In the genomic region with DNA sequence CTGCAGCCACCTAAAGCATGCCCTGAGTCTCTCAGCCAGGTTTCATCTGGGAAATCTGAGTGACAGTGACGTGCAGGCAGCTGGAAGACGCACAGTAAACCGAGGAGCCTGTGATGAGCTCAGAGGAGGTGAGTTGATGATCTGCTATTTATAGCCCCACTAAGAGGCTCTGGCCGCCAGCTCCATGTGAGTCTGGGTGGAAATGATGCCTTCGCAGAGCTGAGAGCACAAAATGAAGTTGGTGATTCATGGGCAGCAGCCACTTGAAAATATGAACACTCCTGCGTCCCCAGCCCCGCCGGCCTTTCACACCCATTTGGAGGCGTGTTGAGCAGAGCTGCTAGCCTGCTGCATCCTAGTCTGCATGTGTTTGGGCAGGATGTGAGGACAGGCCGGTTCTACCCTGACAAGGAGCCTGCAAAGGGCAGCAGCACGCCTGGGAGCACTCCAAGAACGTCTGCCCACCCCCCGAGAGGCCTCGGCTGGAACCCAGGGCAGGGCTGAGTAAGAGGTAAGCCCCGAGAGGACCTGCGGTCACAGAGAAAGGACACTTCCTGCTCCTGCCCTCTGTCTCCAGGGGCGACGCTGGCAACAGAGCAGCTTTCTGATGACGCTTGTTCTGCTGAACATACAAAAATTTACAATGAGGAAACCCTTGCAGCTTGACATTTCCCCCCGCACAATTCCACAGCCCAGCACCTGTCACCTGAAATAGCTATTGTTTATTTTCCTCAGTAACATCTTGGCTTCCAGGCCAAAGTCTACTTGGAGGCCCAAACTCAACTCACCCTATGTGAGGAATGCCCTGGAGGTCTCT, we compare ENCODE assay signal across 8 cellular contexts. TPM values are rescaled to one million over a fixed set of nuclear protein-coding genes. Genes with fewer than 3 reads are reported as not detected.
DNase-seq lines count a peak whose midpoint lies in the region; ATAC-seq and TF ChIP-seq lines count a peak whose summit lies in the region.

No MANE protein-coding gene starts in this region.

- peak overlapping the region; percentile 7 for H3K9ac ChIP-seq in adipocyte (ENCODE audit: low read length)

- peak overlapping the region; percentile 70 for H3K27ac ChIP-seq in CD4-positive, CD25-positive, alpha-beta regulatory T cell (ENCODE audit: insufficient read depth, low read length, poor library complexity, severe bottlenecking)
- H3K27ac ChIP-seq in right atrium auricular region (peak overlapping the region; percentile 84 to 94), skin epidermis (peak overlapping the region in 17 of 21 experiments; percentile 1 to 71 (median 26))

- no peaks in the 10 kb centered on the region for H3K27me3 Mint-ChIP-seq in CD4-positive, CD25-positive, alpha-beta regulatory T cell

- no peaks in the 10 kb centered on the region for H3K36me3 ChIP-seq in CD4-positive, CD25-positive, alpha-beta regulatory T cell (ENCODE audit: control insufficient read depth, insufficient read depth, low read length)
- H3K36me3 ChIP-seq in adipocyte (ENCODE audit: control insufficient read depth, insufficient read depth, low read length, severe bottlenecking) (no peaks in the 10 kb centered on the region), right atrium auricular region (no peaks in the 10 kb centered on the region)

- H3K4me1 Mint-ChIP-seq in CD4-positive, CD25-positive, alpha-beta regulatory T cell = peaks cover 3 to 26% (median 19%) of the 10 kb centered on the region in 4 donors

- no peaks in the 10 kb centered on the region for H3K9me3 ChIP-seq in CD4-positive, CD25-positive, alpha-beta regulatory T cell (ENCODE audit: control insufficient read depth in 2 of 2, low read length in 2 of 2)
- H3K9me3 ChIP-seq in adipocyte (ENCODE audit: control insufficient read depth, low read length) = no peaks in the 10 kb centered on the region
- no peaks in the 10 kb centered on the region for H3K9me3 ChIP-seq in right atrium auricular region

- H3K36me3 Mint-ChIP-seq in CD4-positive, CD25-positive, alpha-beta regulatory T cell = no peaks in the 10 kb centered on the region

- H3K4me1 ChIP-seq in CD4-positive, CD25-positive, alpha-beta regulatory T cell (ENCODE audit: control insufficient read depth, insufficient read depth, low read length, poor library complexity, severe bottlenecking) = peaks cover 15% of the 10 kb centered on the region
- H3K4me1 ChIP-seq in adipocyte (ENCODE audit: control insufficient read depth, insufficient read depth, low read length) = peaks cover 38% of the 10 kb centered on the region
- peaks cover 0 to 44% of the 10 kb centered on the region in 2 donors for H3K4me1 ChIP-seq in right atrium auricular region

- ATAC-seq in CD4-positive, CD25-positive, alpha-beta regulatory T cell (ENCODE audit: low read depth in 2 of 2) = peak; percentile 87 to 93
- ATAC-seq in GM19467 (IDR thresholded peaks at IDR 0.05; ENCODE audit: unreplicated experiment) = peak; percentile 79

- TF ChIP-seq CTCF in right atrium auricular region (IDR thresholded peaks at IDR 0.05) = no peak

- no peaks in the 10 kb centered on the region for H3K27me3 ChIP-seq in CD4-positive, CD25-positive, alpha-beta regulatory T cell (ENCODE audit: control insufficient read depth, insufficient read depth, low read length)
- H3K27me3 ChIP-seq in adipocyte (replicated peaks; ENCODE audit: control insufficient read depth, insufficient read depth, low read length) (no peaks in the 10 kb centered on the region), right atrium auricular region (no peaks in the 10 kb centered on the region)

- peak overlapping the region; percentile 74 to 92 (median 88) for H3K27ac Mint-ChIP-seq in CD4-positive, CD25-positive, alpha-beta regulatory T cell

- peak overlapping the region; percentile 24 to 83 (median 70) for H3K4me3 Mint-ChIP-seq in CD4-positive, CD25-positive, alpha-beta regulatory T cell

- H3K4me3 ChIP-seq in CD4-positive, CD25-positive, alpha-beta regulatory T cell (ENCODE audit: low read depth, low read length) = peak overlapping the region; percentile 34
- H3K4me3 ChIP-seq in adipocyte (ENCODE audit: low read length) = no peak overlapping the region
- H3K4me3 ChIP-seq in right atrium auricular region = peak overlapping the region in 1 of 2 donors; percentile 7
- peak overlapping the region in 1 of 7 experiments; percentile 5 for H3K4me3 ChIP-seq in skin epidermis

- peak; percentile 34 to 83 (median 69) for DNase-seq in CD4-positive, CD25-positive, alpha-beta regulatory T cell
- DNase-seq in HK-2 (ENCODE audit: unreplicated experiment) (peak; percentile 76), SK-N-DZ (ENCODE audit: low spot score) (peak; percentile 28), adipocyte (ENCODE audit: low read depth) (peak; percentile 57), right atrium auricular region (ENCODE audit: low spot score) (peak; percentile 80), DMS 273 (lab: John Stamatoyannopoulos, UW; ENCODE audit: unreplicated experiment) (no peak)

- H3K9me3 Mint-ChIP-seq in CD4-positive, CD25-positive, alpha-beta regulatory T cell = no peaks in the 10 kb centered on the region

RNA-seq across cellular contexts. Expression of gene CDKN2AIPNL, which starts 25.1 kb away (rescaled TPM):
- total RNA-seq in CD4-positive, CD25-positive, alpha-beta regulatory T cell = 13.5 TPM
- polyA plus RNA-seq in CD4-positive, CD25-positive, alpha-beta regulatory T cell = 10 to 100 TPM; 24.6 to 32.4 (median 30.4) TPM
- polyA plus RNA-seq in SK-N-DZ (2014; cell fraction: cytosol; rRNA removed) = 88.4 and 126 TPM in 2 replicates
- polyA plus RNA-seq in SK-N-DZ (2014; cell fraction: nucleus; rRNA removed) = 17.5 and 20.1 TPM in 2 replicates
- total RNA-seq in right atrium auricular region = 10 to 100 TPM; 28.2 to 32.8 TPM

Comparison
In these comparisons a context has a peak if more than half of its experiments do, and no peak if none do; other contexts are left out.
1. H3K27ac ChIP-seq: peak in every context shown above with its lines; median percentile 89 in right atrium auricular region; 70 in CD4-positive, CD25-positive, alpha-beta regulatory T cell; 26 in skin epidermis.